8 cellular contexts compared by ENCODE assay signal in genomic region chr1:184386271-184387068, GRCh38. TPM values are rescaled to one million over a fixed set of nuclear protein-coding genes. Genes with fewer than 3 reads are reported as not detected.
DNase-seq lines count a peak whose midpoint lies in the region; ATAC-seq, FAIRE-seq and TF ChIP-seq lines count a peak whose summit lies in the region.

Gene C1orf21, plus strand, starts transcription at chr1:184387029. Its CDS starts 90,481 bp downstream, at chr1:184477510.

- H3K4me3 Mint-ChIP-seq in Caco-2 (ENCODE audit: unreplicated experiment), result peak within 1 kb of the TSS; percentile 76
- H3K4me3 Mint-ChIP-seq in activated T-helper 2 cell treated with anti-CD3 and anti-CD28 coated beads, Interferon-gamma antibody, Interleukin-2, Interleukin-4, amounts not matched to agents 10 μg/mL and 5 μg/mL and 100 μg/mL, durations not matched to agents 14 hours and 24 hours and 36 hours (ENCODE audit: low read depth), result peak within 1 kb of the TSS; percentile 87
- peak within 1 kb of the TSS; percentile 67 to 90 (median 82) for H3K4me3 Mint-ChIP-seq in naive thymus-derived CD4-positive, alpha-beta T cell
- peak within 1 kb of the TSS; percentile 81 for H3K4me3 Mint-ChIP-seq in stimulated activated effector memory CD8-positive, alpha-beta T cell treated with anti-CD3 and anti-CD28 coated beads, Interleukin-12 subunit alpha, Interleukin-12 subunit beta, amount 100 ng/mL, for 72 hours

- ATAC-seq in GM21515 (IDR thresholded peaks at IDR 0.05; ENCODE audit: unreplicated experiment), result peak; percentile 71
- ATAC-seq in naive thymus-derived CD4-positive, alpha-beta T cell, result peak; percentile 86
- peak; percentile 89 for ATAC-seq in stimulated activated effector memory CD8-positive, alpha-beta T cell treated with anti-CD3 and anti-CD28 coated beads, Interleukin-12 subunit alpha, Interleukin-12 subunit beta, amount 100 ng/mL, for 72 hours

- no peaks in the 10 kb centered on the region for H3K36me3 ChIP-seq in Caco-2 (ENCODE audit: control insufficient read depth, insufficient read depth, low read length)
- no peaks in the 10 kb centered on the region for H3K36me3 ChIP-seq in naive thymus-derived CD4-positive, alpha-beta T cell (ENCODE audit: control insufficient read depth in 2 of 3, insufficient read depth in 3 of 3, low read length in 3 of 3)

- no peaks in the 10 kb centered on the region for H3K9me3 ChIP-seq in Caco-2
- H3K9me3 ChIP-seq in naive thymus-derived CD4-positive, alpha-beta T cell (ENCODE audit: control insufficient read depth in 2 of 3, low read length in 3 of 3), result no peaks in the 10 kb centered on the region

- no peaks in the 10 kb centered on the region for H3K9me3 Mint-ChIP-seq in Caco-2 (ENCODE audit: unreplicated experiment)
- no peaks in the 10 kb centered on the region for H3K9me3 Mint-ChIP-seq in activated T-helper 2 cell treated with anti-CD3 and anti-CD28 coated beads, Interferon-gamma antibody, Interleukin-2, Interleukin-4, amounts not matched to agents 10 μg/mL and 5 μg/mL and 100 μg/mL, durations not matched to agents 14 hours and 24 hours and 36 hours
- H3K9me3 Mint-ChIP-seq in naive thymus-derived CD4-positive, alpha-beta T cell, result peaks cover 0 to 5% (median 0%) of the 10 kb centered on the region in 11 donors
- no peaks in the 10 kb centered on the region for H3K9me3 Mint-ChIP-seq in stimulated activated effector memory CD8-positive, alpha-beta T cell treated with anti-CD3 and anti-CD28 coated beads, Interleukin-12 subunit alpha, Interleukin-12 subunit beta, amount 100 ng/mL, for 72 hours

- no TSS peak for BruUV-seq in Caco-2 (replicated peaks; lab: Mats Ljungman, UMichigan)

- CTCF ChIA-PET in Caco-2 (lab: Charles Lee), result interaction anchor here (0.6 to 1.0 kb wide), 7 partner anchors 13 to 277 kb away, joined by 3 to 9 read pairs (median 4); no protein-coding TSS in a partner anchor
- CTCF ChIA-PET in naive thymus-derived CD4-positive, alpha-beta T cell (lab: Charles Lee), result no interaction called here

- H3K27me3 Mint-ChIP-seq in Caco-2 (ENCODE audit: insufficient read depth, unreplicated experiment), result peaks cover 42% of the 10 kb centered on the region
- peaks cover 76% of the 10 kb centered on the region for H3K27me3 Mint-ChIP-seq in activated T-helper 2 cell treated with anti-CD3 and anti-CD28 coated beads, Interferon-gamma antibody, Interleukin-2, Interleukin-4, amounts not matched to agents 10 μg/mL and 5 μg/mL and 100 μg/mL, durations not matched to agents 14 hours and 24 hours and 36 hours (ENCODE audit: low read depth)
- peaks cover 51 to 85% (median 54%) of the 10 kb centered on the region in 5 donors for H3K27me3 Mint-ChIP-seq in naive thymus-derived CD4-positive, alpha-beta T cell

- peaks cover 6% of the 10 kb centered on the region for H3K36me3 Mint-ChIP-seq in Caco-2 (ENCODE audit: insufficient read depth, unreplicated experiment)
- no peaks in the 10 kb centered on the region for H3K36me3 Mint-ChIP-seq in activated T-helper 2 cell treated with anti-CD3 and anti-CD28 coated beads, Interferon-gamma antibody, Interleukin-2, Interleukin-4, amounts not matched to agents 10 μg/mL and 5 μg/mL and 100 μg/mL, durations not matched to agents 14 hours and 24 hours and 36 hours (ENCODE audit: low read depth)
- H3K36me3 Mint-ChIP-seq in naive thymus-derived CD4-positive, alpha-beta T cell, result no peaks in the 10 kb centered on the region
- H3K36me3 Mint-ChIP-seq in stimulated activated effector memory CD8-positive, alpha-beta T cell treated with anti-CD3 and anti-CD28 coated beads, Interleukin-12 subunit alpha, Interleukin-12 subunit beta, amount 100 ng/mL, for 72 hours, result peaks cover 7% of the 10 kb centered on the region

- H3K4me1 ChIP-seq in Caco-2, result peaks cover 4% of the 10 kb centered on the region; the same call in 1 of the 2 replicates
- no peaks in the 10 kb centered on the region for H3K4me1 ChIP-seq in naive thymus-derived CD4-positive, alpha-beta T cell (ENCODE audit: control insufficient read depth in 2 of 2, insufficient read depth in 2 of 2, low read length in 2 of 2)

- FAIRE-seq in RCC 7860 (lab: Jason Lieb, UNC), result no peak

- no peak within 1 kb of the TSS for H3K27ac Mint-ChIP-seq in Caco-2 (ENCODE audit: unreplicated experiment)
- H3K27ac Mint-ChIP-seq in activated T-helper 2 cell treated with anti-CD3 and anti-CD28 coated beads, Interferon-gamma antibody, Interleukin-2, Interleukin-4, amounts not matched to agents 10 μg/mL and 5 μg/mL and 100 μg/mL, durations not matched to agents 14 hours and 24 hours and 36 hours, result peak within 1 kb of the TSS; percentile 70
- H3K27ac Mint-ChIP-seq in naive thymus-derived CD4-positive, alpha-beta T cell, result peak within 1 kb of the TSS in 2 of 9 donors; percentile 41 to 59
- H3K27ac Mint-ChIP-seq in stimulated activated effector memory CD8-positive, alpha-beta T cell treated with anti-CD3 and anti-CD28 coated beads, Interleukin-12 subunit alpha, Interleukin-12 subunit beta, amount 100 ng/mL, for 72 hours, result peak within 1 kb of the TSS; percentile 81

- no peaks in the 10 kb centered on the region; the same call in 1 of the 2 replicates for H3K27me3 ChIP-seq in Caco-2 (replicated peaks; ENCODE audit: control insufficient read depth, insufficient read depth, low read length)
- H3K27me3 ChIP-seq in naive thymus-derived CD4-positive, alpha-beta T cell (ENCODE audit: control insufficient read depth in 2 of 2, insufficient read depth in 2 of 2, low read length in 2 of 2), result peaks cover 0 to 3% of the 10 kb centered on the region in 2 donors

- TF ChIP-seq CTCF in Caco-2 (IDR thresholded peaks at IDR 0.05; ENCODE audit: insufficient read depth in 1 of 2, low read depth in 1 of 2, low read length in 1 of 2, severe bottlenecking in 1 of 2, unreplicated experiment in 1 of 2), result no peak
- TF ChIP-seq CTCF in fibroblast of mammary gland (conservative IDR thresholded peaks at IDR 0.05; ENCODE audit: control insufficient read depth, insufficient read depth, low read depth, low read length), result no peak

- intact Hi-C loops in Caco-2 (cut with micrococcal nuclease; ENCODE audit: unreplicated experiment), result no loop called here
- intact Hi-C loops in activated T-helper 2 cell treated with anti-CD3 and anti-CD28 coated beads, Interferon-gamma antibody, Interleukin-2, Interleukin-4, amounts not matched to agents 10 μg/mL and 5 μg/mL and 100 μg/mL, durations not matched to agents 14 hours and 24 hours and 36 hours (cut with micrococcal nuclease), result loop anchor here (2.0 to 10.0 kb wide), 6 partner anchors 104 to 752 kb away; partner anchors contain the start of genes ARPC5, RNF2 and TSEN15
- intact Hi-C loops in naive thymus-derived CD4-positive, alpha-beta T cell (cut with micrococcal nuclease), result loop anchor here in 1 of 2 donors (5.0 to 10.0 kb wide), 4 partner anchors 106 to 752 kb away; partner anchors contain the start of genes ARPC5 and TSEN15

- POLR2A ChIA-PET in Caco-2 (lab: Charles Lee), result interaction anchor here (0.6 to 0.7 kb wide), 2 partner anchors 196 to 305 kb away, joined by 3 read pairs; no protein-coding TSS in a partner anchor
- POLR2A ChIA-PET in naive thymus-derived CD4-positive, alpha-beta T cell (lab: Charles Lee), result no interaction called here

- peak within 1 kb of the TSS; percentile 62 for H3K4me3 ChIP-seq in Caco-2 (ENCODE audit: low read depth, low read length)
- peak within 1 kb of the TSS; percentile 65 for H3K4me3 ChIP-seq in fibroblast of mammary gland (ENCODE audit: control insufficient read depth, low read depth, low read length)
- peak within 1 kb of the TSS; percentile 56 for H3K4me3 ChIP-seq in naive thymus-derived CD4-positive, alpha-beta T cell (ENCODE audit: low read length)

- no peak within 1 kb of the TSS for H3K27ac ChIP-seq in naive thymus-derived CD4-positive, alpha-beta T cell (ENCODE audit: low read depth, low read length)

- DNase-seq in Caco-2, result peak; percentile 72 to 81
- DNase-seq in HuH-7.5 (ENCODE audit: low spot score), result peak; percentile 69
- DNase-seq in RCC 7860 (ENCODE audit: low spot score), result peak; percentile 55
- DNase-seq in activated T-helper 2 cell treated with anti-CD3 and anti-CD28 coated beads, Interferon-gamma antibody, Interleukin-2, Interleukin-4, amounts not matched to agents 10 μg/mL and 5 μg/mL and 100 μg/mL, durations not matched to agents 14 hours and 24 hours and 36 hours (ENCODE audit: low spot score), result peak; percentile 70
- DNase-seq in fibroblast of mammary gland (ENCODE audit: low read depth), result peak; percentile 73
- DNase-seq in naive thymus-derived CD4-positive, alpha-beta T cell, result peak in 8 of 9 donors; percentile 11 to 87 (median 37)
- DNase-seq in stimulated activated effector memory CD8-positive, alpha-beta T cell treated with anti-CD3 and anti-CD28 coated beads, Interleukin-12 subunit alpha, Interleukin-12 subunit beta, amount 100 ng/mL, for 72 hours (ENCODE audit: low spot score in 2 of 2), result peak; percentile 72 to 89

- H3K4me1 Mint-ChIP-seq in Caco-2 (ENCODE audit: low read depth, unreplicated experiment), result peaks cover 7% of the 10 kb centered on the region
- H3K4me1 Mint-ChIP-seq in activated T-helper 2 cell treated with anti-CD3 and anti-CD28 coated beads, Interferon-gamma antibody, Interleukin-2, Interleukin-4, amounts not matched to agents 10 μg/mL and 5 μg/mL and 100 μg/mL, durations not matched to agents 14 hours and 24 hours and 36 hours (ENCODE audit: low read depth), result peaks cover 22% of the 10 kb centered on the region
- H3K4me1 Mint-ChIP-seq in naive thymus-derived CD4-positive, alpha-beta T cell, result peaks cover 8 to 27% (median 22%) of the 10 kb centered on the region in 7 donors
- H3K4me1 Mint-ChIP-seq in stimulated activated effector memory CD8-positive, alpha-beta T cell treated with anti-CD3 and anti-CD28 coated beads, Interleukin-12 subunit alpha, Interleukin-12 subunit beta, amount 100 ng/mL, for 72 hours, result peaks cover 27% of the 10 kb centered on the region

RNA-seq across cellular contexts. Expression of gene C1orf21, which starts in this region (rescaled TPM):
- 0.82 and 1.3 TPM in 2 replicates for total RNA-seq in Caco-2 (2022)
- 3.4 and 4.2 TPM in 2 replicates for total RNA-seq in activated T-helper 2 cell treated with anti-CD3 and anti-CD28 coated beads, Interferon-gamma antibody, Interleukin-2, Interleukin-4, amounts not matched to agents 10 μg/mL and 5 μg/mL and 100 μg/mL, durations not matched to agents 14 hours and 24 hours and 36 hours
- 1 to 10 TPM in 3 of 5 experiments, under 1 TPM in 2; 0.46 to 8.5 (median 1.7) TPM for total RNA-seq in naive thymus-derived CD4-positive, alpha-beta T cell
- not detected for polyA plus RNA-seq in naive thymus-derived CD4-positive, alpha-beta T cell
